Comparison of ENCODE assay signal across 9 cellular contexts in the genomic region with DNA sequence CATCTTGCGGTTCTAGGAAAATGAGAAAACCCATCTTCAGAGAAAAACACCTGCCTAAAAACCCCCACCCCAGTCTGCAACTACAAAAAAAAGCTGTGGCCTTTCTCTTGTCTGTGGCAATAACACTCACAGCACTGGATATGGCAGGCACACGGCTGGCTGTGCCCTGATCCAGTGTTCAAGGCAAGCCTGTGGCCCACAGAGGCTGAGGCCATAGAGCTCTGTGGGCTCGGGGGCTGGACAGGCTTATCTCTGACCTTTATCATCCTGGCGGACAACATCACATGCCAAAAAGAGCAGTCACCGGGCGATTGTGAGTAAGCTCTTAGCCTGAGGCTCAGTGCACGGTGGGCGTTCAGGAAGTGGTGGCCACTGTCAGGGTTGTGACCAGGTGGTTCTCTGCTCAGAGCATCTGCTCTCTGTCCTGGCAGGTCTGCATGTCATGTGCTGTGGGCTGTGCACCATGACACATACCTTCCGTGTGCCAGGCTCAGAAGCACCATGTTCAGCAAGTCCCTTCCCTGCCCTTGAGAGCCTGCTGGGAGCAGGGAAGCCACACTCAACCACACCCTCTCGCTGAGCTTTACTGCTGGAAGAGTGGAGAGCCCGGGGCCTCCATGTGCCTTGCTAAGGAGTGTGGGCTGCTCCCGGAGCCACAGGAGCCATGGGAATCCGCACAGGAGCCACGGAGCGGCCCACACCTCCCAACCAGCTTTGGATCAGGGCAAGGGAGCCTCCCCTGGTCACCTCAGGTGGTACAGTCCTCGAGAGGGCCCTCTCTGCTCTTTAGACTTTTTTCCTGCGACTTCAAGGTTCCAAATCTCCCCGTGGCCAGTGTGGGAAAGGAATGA. TPM values are rescaled to one million over a fixed set of nuclear protein-coding genes. Genes with fewer than 3 reads are reported as not detected.
DNase-seq lines count a peak whose midpoint lies in the region; ATAC-seq and TF ChIP-seq lines count a peak whose summit lies in the region.
"Had no signal": no experiment of that assay in that cellular context is flagged by ENCODE, and none has a peak within 500 bp of the region (broad histone marks: within the 10 kb centered on the region; RNA-seq: fewer than 3 reads in every experiment).

No MANE protein-coding gene starts in this region.

- peak overlapping the region; percentile 48 for H3K27ac Mint-ChIP-seq in activated CD8-positive, alpha-beta T cell treated with anti-CD3 and anti-CD28 coated beads for 36 hours

- ATAC-seq in HG03432 (IDR thresholded peaks at IDR 0.05; ENCODE audit: unreplicated experiment) (peak; percentile 64), left lobe of liver (peak; percentile 90), GM21423 (IDR thresholded peaks at IDR 0.05; ENCODE audit: unreplicated experiment) (no peak), GM21786 (IDR thresholded peaks at IDR 0.05; ENCODE audit: unreplicated experiment) (no peak), HG02759 (IDR thresholded peaks at IDR 0.05; ENCODE audit: unreplicated experiment) (no peak)
- ATAC-seq in activated CD8-positive, alpha-beta T cell treated with anti-CD3 and anti-CD28 coated beads for 36 hours = peak; percentile 98

- TF ChIP-seq CTCF in activated CD8-positive, alpha-beta T cell treated with anti-CD3 and anti-CD28 coated beads for 36 hours (IDR thresholded peaks at IDR 0.05) = no peak

- no peaks in the 10 kb centered on the region for H3K36me3 Mint-ChIP-seq in activated CD8-positive, alpha-beta T cell treated with anti-CD3 and anti-CD28 coated beads for 36 hours (ENCODE audit: low read depth)

- H3K4me1 Mint-ChIP-seq in activated CD8-positive, alpha-beta T cell treated with anti-CD3 and anti-CD28 coated beads for 36 hours (ENCODE audit: low read depth) = peaks cover 7% of the 10 kb centered on the region

- POLR2A ChIA-PET in activated CD8-positive, alpha-beta T cell treated with anti-CD3 and anti-CD28 coated beads for 36 hours (lab: Charles Lee) = interaction anchor here (0.7 kb wide), 1 partner anchor 41 kb away, joined by 3 read pairs; no protein-coding TSS in a partner anchor

- CTCF ChIA-PET in activated CD8-positive, alpha-beta T cell treated with anti-CD3 and anti-CD28 coated beads for 36 hours (lab: Charles Lee) = no interaction called here

- H3K4me3 Mint-ChIP-seq in activated CD8-positive, alpha-beta T cell treated with anti-CD3 and anti-CD28 coated beads for 36 hours = no peak overlapping the region

- peak; percentile 89 for DNase-seq in ELF-1 (ENCODE audit: low read depth, low spot score)
- DNase-seq in activated CD8-positive, alpha-beta T cell treated with anti-CD3 and anti-CD28 coated beads for 36 hours = peak; percentile 78
- DNase-seq in left lobe of liver (ENCODE audit: low spot score) = peak; percentile 54
- no peak for DNase-seq in NCI-H345 (lab: John Stamatoyannopoulos, UW)
- DNase-seq: SIG-M5 had no signal

- H3K27me3 Mint-ChIP-seq in activated CD8-positive, alpha-beta T cell treated with anti-CD3 and anti-CD28 coated beads for 36 hours = peaks cover 7% of the 10 kb centered on the region

- intact Hi-C loops in activated CD8-positive, alpha-beta T cell treated with anti-CD3 and anti-CD28 coated beads for 36 hours (cut with micrococcal nuclease) = no loop called here

- no peaks in the 10 kb centered on the region for H3K9me3 Mint-ChIP-seq in activated CD8-positive, alpha-beta T cell treated with anti-CD3 and anti-CD28 coated beads for 36 hours

RNA-seq across cellular contexts. Expression of gene WDR38, which starts 34.6 kb away (rescaled TPM):
- not detected for total RNA-seq in activated CD8-positive, alpha-beta T cell treated with anti-CD3 and anti-CD28 coated beads for 36 hours
- total RNA-seq in left lobe of liver = not detected

RNA-seq across cellular contexts. Expression of gene OLFML2A, which starts 41.7 kb away (rescaled TPM):
- not detected for total RNA-seq in activated CD8-positive, alpha-beta T cell treated with anti-CD3 and anti-CD28 coated beads for 36 hours
- total RNA-seq in left lobe of liver = 0.35 TPM

RNA-seq across cellular contexts. Expression of gene RPL35, which starts 43.1 kb away (rescaled TPM):
- total RNA-seq in activated CD8-positive, alpha-beta T cell treated with anti-CD3 and anti-CD28 coated beads for 36 hours = 1,000 to 10,000 TPM; 2,301 to 2,341 TPM
- 386 TPM for total RNA-seq in left lobe of liver

RNA-seq across cellular contexts. Expression of gene ARPC5L, which starts 43.3 kb away (rescaled TPM):
- total RNA-seq in activated CD8-positive, alpha-beta T cell treated with anti-CD3 and anti-CD28 coated beads for 36 hours = 10 to 100 TPM; 72.7 to 73.9 TPM
- total RNA-seq in left lobe of liver = 16.4 TPM

RNA-seq across cellular contexts. Expression of gene NR6A1, which starts 47.5 kb away (rescaled TPM):
- total RNA-seq in activated CD8-positive, alpha-beta T cell treated with anti-CD3 and anti-CD28 coated beads for 36 hours = 1 to 10 TPM in 1 of 2 experiments, under 1 TPM in 1; 0.74 to 1.1 TPM
- total RNA-seq in left lobe of liver = 2.4 TPM

Comparison
In these comparisons a context has a peak if more than half of its experiments do, and no peak if none do; other contexts are left out.
1. ATAC-seq: peak in HG03432 (single experiment), activated CD8-positive, alpha-beta T cell treated with anti-CD3 and anti-CD28 coated beads for 36 hours (single experiment) and left lobe of liver (single experiment); none in GM21423 (single experiment), GM21786 (single experiment) and HG02759 (single experiment).